27 cellular contexts compared by ENCODE assay signal in the genomic region with DNA sequence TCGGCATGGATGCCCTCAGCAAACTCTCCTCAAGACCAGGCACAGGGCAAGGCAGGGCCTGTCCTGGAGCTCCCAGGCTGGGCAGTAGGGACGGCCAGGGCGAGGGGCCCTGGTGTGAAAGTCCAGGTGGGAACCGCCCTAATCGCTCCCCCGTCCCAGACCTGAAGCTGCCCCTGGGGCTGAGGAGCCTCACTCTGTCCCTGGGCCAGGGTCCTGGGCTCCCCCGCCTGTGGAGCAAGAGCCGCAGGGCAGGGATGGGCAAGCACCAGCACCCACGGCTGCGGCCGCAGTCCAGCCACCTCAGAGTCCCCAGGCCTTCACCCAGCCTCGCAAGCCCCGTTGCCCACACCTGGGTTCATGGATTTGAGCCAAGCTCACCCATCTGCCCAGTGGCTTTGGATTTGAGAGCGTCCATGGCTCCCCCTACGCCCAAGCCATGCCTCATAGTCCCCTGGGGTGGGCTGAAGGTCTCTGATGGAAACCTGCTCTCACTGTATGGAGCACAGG.
"Had no signal": no experiment of that assay in that cellular context is flagged by ENCODE, and none has a peak within 500 bp of the region (broad histone marks: within the 10 kb centered on the region; RNA-seq: fewer than 3 reads in every experiment).

No MANE protein-coding gene starts in this region.

- H3K79me2 ChIP-seq: hepatocyte had no signal

- H3K4me1 Mint-ChIP-seq: endodermal cell, natural killer cell had no signal

- ATAC-seq: esophagus mucosa, foreskin keratinocyte, gastroesophageal sphincter, heart left ventricle, left lobe of liver, pancreas, right lobe of liver had no signal

- H3K27ac Mint-ChIP-seq: dendritic cell treated with granulocyte-macrophage colony-stimulating factor and Interleukin-4, amounts not matched to agents 40 ng/mL and 50 ng/mL, for 4 days; endodermal cell; memory B cell; natural killer cell; type B pancreatic cell had no signal

- H3K4me1 ChIP-seq: colonic mucosa, foreskin keratinocyte, gastroesophageal sphincter, heart left ventricle, pancreas, right lobe of liver, testis, tibial artery had no signal

- FAIRE-seq: kidney, pancreas, small intestine had no signal

- H3K27me3 Mint-ChIP-seq: dendritic cell treated with granulocyte-macrophage colony-stimulating factor and Interleukin-4, amounts not matched to agents 40 ng/mL and 50 ng/mL, for 4 days had no signal

- DNase-seq: colonic mucosa; effector CD8-positive, alpha-beta T cell; endodermal cell; foreskin keratinocyte; heart left ventricle; kidney; natural killer cell; right lobe of liver; small intestine; stimulated activated CD4-positive, alpha-beta T cell treated with anti-CD3 and anti-CD28 coated beads, Interleukin-15, amount 100 ng/mL, for 24 hours; stimulated activated CD4-positive, alpha-beta T cell treated with anti-CD3 and anti-CD28 coated beads, Interleukin-2, amount 100 ng/mL, for 48 hours; stimulated activated CD8-positive, alpha-beta memory T cell treated with anti-CD3 and anti-CD28 coated beads, Interleukin-4, amount 100 ng/mL, for 48 hours; stimulated activated naive CD4-positive, alpha-beta T cell; substantia nigra; testis; tibial artery had no signal

- H2AFZ ChIP-seq: hepatocyte had no signal

- H3K4me3 Mint-ChIP-seq: dendritic cell treated with granulocyte-macrophage colony-stimulating factor and Interleukin-4, amounts not matched to agents 40 ng/mL and 50 ng/mL, for 4 days; endodermal cell; memory B cell; natural killer cell had no signal

- H3K4me3 ChIP-seq: colonic mucosa, gastroesophageal sphincter, heart left ventricle, hepatocyte, lung, pancreas, right lobe of liver, testis, tibial artery had no signal

- H3K4me2 ChIP-seq: hepatocyte had no signal

- H3K36me3 ChIP-seq: colonic mucosa, gastroesophageal sphincter, heart left ventricle, neutrophil, pancreas, right lobe of liver, tibial artery had no signal

- H3K27me3 ChIP-seq: colonic mucosa, foreskin keratinocyte, hepatocyte, pancreas, right lobe of liver, testis had no signal

- H3K27ac ChIP-seq: colonic mucosa, epithelial cell of prostate, foreskin keratinocyte, gastroesophageal sphincter, heart left ventricle, hepatocyte, neutrophil, pancreas, right lobe of liver, testis, tibial artery had no signal

- H3K9me3 ChIP-seq: colonic mucosa, neutrophil, pancreas, right lobe of liver, testis had no signal
